In the genomic region with DNA sequence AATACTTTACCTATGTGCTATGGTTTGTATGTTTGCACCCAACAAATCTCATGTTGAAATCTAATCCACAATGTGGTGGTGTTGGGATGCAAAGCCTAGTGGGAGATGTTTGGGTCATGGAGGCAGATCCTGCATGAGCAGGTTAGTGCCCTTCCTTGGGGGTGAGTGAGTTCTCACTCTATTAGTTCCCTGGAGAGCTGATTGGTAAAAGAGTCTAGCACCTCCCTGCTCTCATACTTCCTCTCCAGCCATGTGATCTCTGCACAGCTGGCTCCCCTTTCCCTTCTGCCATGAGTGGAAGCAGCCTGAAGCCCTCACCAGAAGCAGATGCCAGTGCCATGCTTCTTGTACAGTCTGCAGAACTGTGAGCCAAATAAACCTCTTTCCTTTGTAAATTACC, we compare ENCODE assay signal across 25 cellular contexts.
DNase-seq lines count a peak whose midpoint lies in the region; ATAC-seq, FAIRE-seq and TF ChIP-seq lines count a peak whose summit lies in the region.
"Had no signal": no experiment of that assay in that cellular context is flagged by ENCODE, and none has a peak within 500 bp of the region (broad histone marks: within the 10 kb centered on the region; RNA-seq: fewer than 3 reads in every experiment).

No MANE protein-coding gene starts in this region.

- no peak overlapping the region for H2BK120ac ChIP-seq in mesendoderm (ENCODE audit: low read depth, low read length)

- intact Hi-C loops in GM12878 (cut with micrococcal nuclease; ENCODE audit: unreplicated experiment) (loop anchor here (10.0 kb wide), 1 partner anchor 1015 kb away; no protein-coding TSS in a partner anchor), HepG2 (cut with micrococcal nuclease; ENCODE audit: unreplicated experiment) (no loop called here), Right ventricle myocardium superior (cut with DNase I) (no loop called here)

- H3K27me3 ChIP-seq in GM12878 (replicated peaks in 1 of 2; ENCODE audit: control insufficient read depth in 2 of 2, insufficient read depth in 2 of 2, low read length in 1 of 2): 0 out of 4 replicates have a peak, but pooled peaks cover 0 to 4% of the 10 kb centered on the region in 2 experiments
- no peaks in the 10 kb centered on the region for H3K27me3 ChIP-seq in mesendoderm (ENCODE audit: insufficient read depth, low read length, poor library complexity)
- no peaks in the 10 kb centered on the region for H3K27me3 ChIP-seq in HepG2 (ENCODE audit: control insufficient read depth in 1 of 2, insufficient read depth in 2 of 2, low read length in 2 of 2)
- H3K27me3 ChIP-seq: BE2C; BLaER1 treated with 17β-estradiol and CSF1 and Interleukin-3, amounts not matched to agents 10 nM and 100 nM had no signal

- no peaks in the 10 kb centered on the region for H3K36me3 ChIP-seq in GM12878 (ENCODE audit: control insufficient read depth in 2 of 2, insufficient read depth in 2 of 2, low read length in 1 of 2)
- H3K36me3 ChIP-seq in mesendoderm (ENCODE audit: control insufficient read depth, insufficient read depth, low read length): no peaks in the 10 kb centered on the region
- no peaks in the 10 kb centered on the region for H3K36me3 ChIP-seq in HepG2 (replicated peaks in 1 of 2; ENCODE audit: control insufficient read depth in 1 of 2, insufficient read depth in 2 of 2, low read length in 2 of 2)
- H3K36me3 ChIP-seq: BE2C; BLaER1 treated with 17β-estradiol and CSF1 and Interleukin-3, amounts not matched to agents 10 nM and 100 nM had no signal

- POLR2A ChIA-PET in GM12878 (lab: Charles Lee) (interaction anchor here (0.6 kb wide), 1 partner anchor 835 kb away, joined by 4 read pairs; no protein-coding TSS in a partner anchor), HepG2 (lab: Yijun Ruan, JAX) (no interaction called here)

- in situ Hi-C loops in GM12878 (cut with MboI): loop anchor here (25.0 kb wide), 1 partner anchor 833 kb away; no protein-coding TSS in a partner anchor
- in situ Hi-C loops in HepG2 (cut with HindIII; ENCODE audit: extremely low pct_ligation_motif_present, low pct_unique_long_range_greater_than_20kb): loop anchor here (10.0 kb wide), 1 partner anchor 545 kb away; no protein-coding TSS in a partner anchor

- peak; percentile 8 for DNase-seq in NB4 (ENCODE audit: low read depth)
- no peak for DNase-seq in GM12878 (ENCODE audit: low read depth, low spot score)
- DNase-seq in mesendoderm: peak; percentile 57
- DNase-seq in HepG2 (ENCODE audit: low spot score): no peak
- no peak for DNase-seq in Right ventricle myocardium superior
- DNase-seq: 8988T; ACHN; AML-193; BE2C; CD4-positive, alpha-beta T cell; CD8-positive, alpha-beta memory T cell; DMS 273 treated with DMSO at 0.1 percent for 48 hours; DMS79; EL; GDM1; H9 had no signal

- TF ChIP-seq RAD21 in GM12878 (IDR thresholded peaks at IDR 0.05; ENCODE audit: insufficient read depth, low read depth, low read length): no peak
- TF ChIP-seq RAD21 in HepG2 (CRISPR knock-in tag; IDR thresholded peaks at IDR 0.05): no peak

- no peak overlapping the region for H2AFZ ChIP-seq in GM12878 (ENCODE audit: control insufficient read depth, low read depth, low read length)
- H2AFZ ChIP-seq in HepG2 (ENCODE audit: low read length): no peak overlapping the region
- H2AFZ ChIP-seq: GM23338 had no signal

- H4K5ac ChIP-seq in mesendoderm (ENCODE audit: low read length): no peak overlapping the region

- FAIRE-seq in GM12878 (lab: Jason Lieb, UNC): no peak
- FAIRE-seq in HepG2 (lab: Jason Lieb, UNC): no peak
- FAIRE-seq: A549, D721Med, GM12891, GM18507 had no signal

- no peak overlapping the region for H3K18ac ChIP-seq in mesendoderm (ENCODE audit: low read length)

- H2BK15ac ChIP-seq in mesendoderm (replicated peaks; ENCODE audit: low read depth): no peak overlapping the region

- BruUV-seq in GM12878 (replicated peaks; lab: Mats Ljungman, UMichigan): no TSS peak
- BruUV-seq in HepG2 (replicated peaks; lab: Mats Ljungman, UMichigan): no TSS peak

- no peak overlapping the region for H4K8ac ChIP-seq in mesendoderm (ENCODE audit: low read depth, low read length)

- no peaks in the 10 kb centered on the region for H3K79me2 ChIP-seq in GM12878 (ENCODE audit: control insufficient read depth, insufficient read depth, low read length)
- no peaks in the 10 kb centered on the region for H3K79me2 ChIP-seq in mesendoderm (ENCODE audit: control insufficient read depth, insufficient read depth, low read length)
- H3K79me2 ChIP-seq in HepG2 (ENCODE audit: insufficient read depth, low read length): no peaks in the 10 kb centered on the region

- H3K4me3 ChIP-seq in NB4 (ENCODE audit: low read depth, low read length) (no peak overlapping the region), GM12878 (no peak overlapping the region), mesendoderm (ENCODE audit: low read length) (no peak overlapping the region), HepG2 (replicated peaks in 1 of 3; ENCODE audit: insufficient read depth in 1 of 3, low read depth in 2 of 3, low read length in 3 of 3) (no peak overlapping the region)
- H3K4me3 ChIP-seq: A549; BLaER1 treated with 17β-estradiol and CSF1 and Interleukin-3, amounts not matched to agents 10 nM and 100 nM; GM23338 had no signal

- SMC1A ChIA-PET in GM12878 (lab: Charles Lee; ENCODE audit: uncharacterized antibody, unreplicated experiment): interaction anchor here (0.7 to 1.5 kb wide), 3 partner anchors 168 to 551 kb away, joined by 3 to 6 read pairs (median 4); no protein-coding TSS in a partner anchor

- H3K23ac ChIP-seq in mesendoderm (ENCODE audit: low read length): no peak overlapping the region

- no peak overlapping the region for H2AK5ac ChIP-seq in mesendoderm (ENCODE audit: low read length)

- H3K27ac ChIP-seq in GM12878 (ENCODE audit: control insufficient read depth, insufficient read depth) (no peak overlapping the region), mesendoderm (ENCODE audit: low read depth, low read length) (no peak overlapping the region), HepG2 (ENCODE audit: extremely low read length, insufficient read depth, low read length) (no peak overlapping the region)
- H3K27ac ChIP-seq: A549; BLaER1 treated with 17β-estradiol and CSF1 and Interleukin-3, amounts not matched to agents 10 nM and 100 nM had no signal

- no peak overlapping the region for H3K56ac ChIP-seq in mesendoderm (ENCODE audit: low read length)

- no peak for TF ChIP-seq CTCF in NB4 (IDR thresholded peaks at IDR 0.05; ENCODE audit: low read depth, low read length)
- no peak for TF ChIP-seq CTCF in GM12878 (IDR thresholded peaks at IDR 0.05 in 2 of 3, conservative IDR thresholded peaks at IDR 0.05 in 1 of 3; ENCODE audit: control insufficient read depth in 2 of 3, extremely low read depth in 1 of 3, insufficient read depth in 1 of 3, low read depth in 3 of 3, low read length in 3 of 3)
- TF ChIP-seq CTCF in HepG2 (CRISPR knock-in tag; IDR thresholded peaks at IDR 0.05): no peak

- no peak overlapping the region for H3K4ac ChIP-seq in mesendoderm (ENCODE audit: low read depth, low read length)

- H3K79me1 ChIP-seq in mesendoderm (ENCODE audit: low read length): no peaks in the 10 kb centered on the region

- TF ChIP-seq EP300 in GM12878 (IDR thresholded peaks at IDR 0.05; ENCODE audit: borderline replicate concordance in 1 of 2, control insufficient read depth in 1 of 2, low read depth in 2 of 2, low read length in 2 of 2): no peak
- TF ChIP-seq EP300 in HepG2 (IDR thresholded peaks at IDR 0.05; ENCODE audit: low read depth in 2 of 2, low read length in 2 of 2): no peak
- no peak for TF ChIP-seq EP300 in HepG2 (CRISPR knock-in tag; IDR thresholded peaks at IDR 0.05; ENCODE audit: borderline replicate concordance)

- H3K9ac ChIP-seq in GM12878 (ENCODE audit: control insufficient read depth, insufficient read depth, low read length) (no peak overlapping the region), mesendoderm (ENCODE audit: low read length) (no peak overlapping the region), HepG2 (ENCODE audit: insufficient read depth, low read depth, low read length) (no peak overlapping the region)
- H3K9ac ChIP-seq: BLaER1 treated with 17β-estradiol and CSF1 and Interleukin-3, amounts not matched to agents 10 nM and 100 nM had no signal

- ATAC-seq in GM12878: 0 out of 3 replicates have a peak, but pooled peaks have one; percentile 23
- no peak for ATAC-seq in GM18520 (IDR thresholded peaks at IDR 0.05; ENCODE audit: unreplicated experiment)
- no peak for ATAC-seq in HepG2
- ATAC-seq in Right ventricle myocardium superior (ENCODE audit: poor library complexity): no peak
- no peak for ATAC-seq in GM19023 (IDR thresholded peaks at IDR 0.05; ENCODE audit: unreplicated experiment)
- ATAC-seq: A549, GM23338, HCT116 had no signal

- H3K4me2 ChIP-seq in GM12878 (ENCODE audit: control insufficient read depth, insufficient read depth) (no peak overlapping the region), mesendoderm (ENCODE audit: low read length) (no peak overlapping the region), HepG2 (ENCODE audit: low read depth, low read length) (no peak overlapping the region)
- H3K4me2 ChIP-seq: A549; BLaER1 treated with 17β-estradiol and CSF1 and Interleukin-3, amounts not matched to agents 10 nM and 100 nM; GM23338 had no signal

- H3K4me1 ChIP-seq in GM12878 (ENCODE audit: control insufficient read depth, insufficient read depth, low read length) (peaks cover 7% of the 10 kb centered on the region), mesendoderm (ENCODE audit: control insufficient read depth, low read depth, low read length) (no peaks in the 10 kb centered on the region), HepG2 (ENCODE audit: insufficient read depth, low read length) (peaks cover 7% of the 10 kb centered on the region)
- H3K4me1 ChIP-seq: A549, BE2C had no signal

- H3K9me3 ChIP-seq in GM12878 (replicated peaks; ENCODE audit: control insufficient read depth, insufficient read depth, low read length) (no peaks in the 10 kb centered on the region), HepG2 (ENCODE audit: low read length) (no peaks in the 10 kb centered on the region)
- H3K9me3 ChIP-seq: A549, BE2C had no signal

- H4K20me1 ChIP-seq in GM12878 (ENCODE audit: control insufficient read depth, insufficient read depth): no peaks in the 10 kb centered on the region
- H4K20me1 ChIP-seq in HepG2 (ENCODE audit: insufficient read depth, low read length): no peaks in the 10 kb centered on the region
- H4K20me1 ChIP-seq: BLaER1 treated with 17β-estradiol and CSF1 and Interleukin-3, amounts not matched to agents 10 nM and 100 nM had no signal

- RAD21 ChIA-PET in GM12878 (lab: Charles Lee; ENCODE audit: unreplicated experiment): interaction anchor here (1.0 to 1.2 kb wide), 3 partner anchors 8 to 828 kb away, joined by 3 to 4 read pairs (median 3); no protein-coding TSS in a partner anchor

- CTCF ChIA-PET in GM12878 (lab: Yijun Ruan, JAX) (interaction anchor here (0.8 to 2.2 kb wide), 8 partner anchors 9 to 828 kb away, joined by 3 to 5 read pairs (median 3); no protein-coding TSS in a partner anchor), HepG2 (lab: Yijun Ruan, JAX; ENCODE audit: low intra/inter-chr PET ratio, low total read pairs) (no interaction called here)

- no peak overlapping the region for H2BK5ac ChIP-seq in mesendoderm (ENCODE audit: low read length)

- no peak for TF ChIP-seq POLR2A in NB4 (IDR thresholded peaks at IDR 0.05; ENCODE audit: extremely low read depth, insufficient read length)
- TF ChIP-seq POLR2A in GM12878 (IDR thresholded peaks at IDR 0.05; ENCODE audit: low read depth, low read length): no peak
- TF ChIP-seq POLR2A in HepG2 (IDR thresholded peaks at IDR 0.05; ENCODE audit: insufficient read depth in 1 of 2, low read depth in 2 of 2, low read length in 2 of 2): no peak

Comparison
In these comparisons a context has a peak if more than half of its experiments do, and no peak if none do; other contexts are left out.
1. DNase-seq: peak in NB4 (single experiment) and mesendoderm (single experiment); none in GM12878 (single experiment), HepG2 (single experiment) and Right ventricle myocardium superior (single experiment).